ENCODE assay signal across 8 cellular contexts in genomic region chr2:105328281-105329196, GRCh38. TPM values are rescaled to one million over a fixed set of nuclear protein-coding genes. Genes with fewer than 3 reads are reported as not detected.
A peak's percentile ranks its signal among the peaks of the same experiment; 100 is the strongest.
DNase-seq lines count a peak whose midpoint lies in the region; ATAC-seq, FAIRE-seq and TF ChIP-seq lines count a peak whose summit lies in the region.

No MANE protein-coding gene starts in this region.

- peak overlapping the region; percentile 54 for H3K9ac ChIP-seq in HUES64 (ENCODE audit: low read depth, low read length)

- H3K4me1 Mint-ChIP-seq in T-helper 17 cell: peaks cover 28% of the 10 kb centered on the region
- H3K4me1 Mint-ChIP-seq in stimulated activated naive CD8-positive, alpha-beta T cell treated with anti-CD3 and anti-CD28 coated beads, Interleukin-15, amount 100 ng/mL, for 72 hours: peaks cover 59% of the 10 kb centered on the region

- peak overlapping the region; percentile 95 for H3K27ac Mint-ChIP-seq in T-helper 17 cell
- H3K27ac Mint-ChIP-seq in stimulated activated naive CD8-positive, alpha-beta T cell treated with anti-CD3 and anti-CD28 coated beads, Interleukin-15, amount 100 ng/mL, for 72 hours: peak overlapping the region; percentile 90 to 94

- peak overlapping the region; percentile 93 for H3K4me3 Mint-ChIP-seq in T-helper 17 cell
- H3K4me3 Mint-ChIP-seq in stimulated activated naive CD8-positive, alpha-beta T cell treated with anti-CD3 and anti-CD28 coated beads, Interleukin-15, amount 100 ng/mL, for 72 hours: peak overlapping the region; percentile 88 to 96

- 76% methylated on average over 16 of the region's 16 CpGs for WGBS in HUES64

- H3K27ac ChIP-seq in HUES64 (ENCODE audit: low read depth, low read length) (no peak overlapping the region), lower lobe of right lung (peak overlapping the region; percentile 80)

- no peaks in the 10 kb centered on the region for H3K9me3 ChIP-seq in HUES64 (ENCODE audit: insufficient read depth, low read depth, low read length)
- H3K9me3 ChIP-seq in T-helper 17 cell (ENCODE audit: control insufficient read depth, low read length, poor library complexity, severe bottlenecking): no peaks in the 10 kb centered on the region
- no peaks in the 10 kb centered on the region for H3K9me3 ChIP-seq in lower lobe of right lung

- H3K4me1 ChIP-seq in HUES64 (ENCODE audit: insufficient read depth, low read length) (peaks cover 23% of the 10 kb centered on the region), lower lobe of right lung (peaks cover 21% of the 10 kb centered on the region)

- H3K9me3 Mint-ChIP-seq in stimulated activated naive CD8-positive, alpha-beta T cell treated with anti-CD3 and anti-CD28 coated beads, Interleukin-15, amount 100 ng/mL, for 72 hours: no peaks in the 10 kb centered on the region

- ATAC-seq in T-helper 17 cell (no peak), lower lobe of right lung (peak; percentile 29 to 31), GM18909 (IDR thresholded peaks at IDR 0.05; ENCODE audit: poor library complexity, unreplicated experiment) (no peak)
- ATAC-seq in stimulated activated naive CD8-positive, alpha-beta T cell treated with anti-CD3 and anti-CD28 coated beads, Interleukin-15, amount 100 ng/mL, for 72 hours: peak; percentile 53

- H3K4me3 ChIP-seq in GM12864 (ENCODE audit: low read depth, low read length) (peak overlapping the region; percentile 80), HUES64 (ENCODE audit: low read length) (peak overlapping the region; percentile 73), lower lobe of right lung (peak overlapping the region; percentile 65)

- H3K36me3 ChIP-seq in HUES64 (ENCODE audit: insufficient read depth, low read length) (no peaks in the 10 kb centered on the region), lower lobe of right lung (no peaks in the 10 kb centered on the region)

- intact Hi-C loops in lower lobe of right lung (cut with DNase I): no loop called here

- FAIRE-seq in HTR-8/SVneo (lab: Jason Lieb, UNC): no peak

- H3K36me3 Mint-ChIP-seq in T-helper 17 cell (ENCODE audit: low read depth): no peaks in the 10 kb centered on the region

- H3K27me3 ChIP-seq in HUES64 (ENCODE audit: insufficient read depth, low read length): 0 out of 2 replicates have a peak, but pooled peaks cover 9% of the 10 kb centered on the region
- no peaks in the 10 kb centered on the region for H3K27me3 ChIP-seq in lower lobe of right lung (ENCODE audit: low read depth)

- no peaks in the 10 kb centered on the region for H3K27me3 Mint-ChIP-seq in T-helper 17 cell
- no peaks in the 10 kb centered on the region for H3K27me3 Mint-ChIP-seq in stimulated activated naive CD8-positive, alpha-beta T cell treated with anti-CD3 and anti-CD28 coated beads, Interleukin-15, amount 100 ng/mL, for 72 hours

- DNase-seq in GM12864 (ENCODE audit: low read depth): no peak
- DNase-seq in T-helper 17 cell: no peak
- DNase-seq in dermis microvascular lymphatic vessel endothelial cell (ENCODE audit: low read depth in 2 of 2): peak; percentile 78 to 90
- no peak for DNase-seq in lower lobe of right lung
- DNase-seq in stimulated activated naive CD8-positive, alpha-beta T cell treated with anti-CD3 and anti-CD28 coated beads, Interleukin-15, amount 100 ng/mL, for 72 hours: peak; percentile 9 to 52
- DNase-seq in HTR-8/SVneo (ENCODE audit: insufficient read length, low spot score): no peak

- TF ChIP-seq CTCF in GM12864 (IDR thresholded peaks at IDR 0.05; ENCODE audit: low read depth, low read length, missing control alignments): no peak
- TF ChIP-seq CTCF in lower lobe of right lung (IDR thresholded peaks at IDR 0.05): no peak

RNA-seq across cellular contexts. Expression of gene TGFBRAP1, which starts 1.0 kb away (rescaled TPM):
- 14.8 TPM for polyA plus RNA-seq in HUES64 (2013, experiment 1 of 2)
- polyA plus RNA-seq in HUES64 (2013, experiment 2 of 2): 13.9 TPM
- total RNA-seq in T-helper 17 cell (10 to 100 TPM; 18.5 to 19.1 TPM), dermis microvascular lymphatic vessel endothelial cell (33.0 and 57.5 TPM in 2 replicates), lower lobe of right lung (19.4 TPM)

RNA-seq across cellular contexts. Expression of gene C2orf49, which starts 8.8 kb away (rescaled TPM):
- polyA plus RNA-seq in HUES64 (2013, experiment 1 of 2): 11.3 TPM
- 19.2 TPM for polyA plus RNA-seq in HUES64 (2013, experiment 2 of 2)
- total RNA-seq in T-helper 17 cell (10 to 100 TPM; 18.1 to 21.5 TPM), dermis microvascular lymphatic vessel endothelial cell (10.3 and 10.6 TPM in 2 replicates), lower lobe of right lung (18.3 TPM)

Comparison
In these comparisons a context has a peak if more than half of its experiments do, and no peak if none do; other contexts are left out.
1. DNase-seq: peak in dermis microvascular lymphatic vessel endothelial cell (2 of 2) and stimulated activated naive CD8-positive, alpha-beta T cell treated with anti-CD3 and anti-CD28 coated beads, Interleukin-15, amount 100 ng/mL, for 72 hours (2 of 2); none in GM12864 (single experiment), T-helper 17 cell (0 of 3), lower lobe of right lung (single experiment) and HTR-8/SVneo (single experiment).
2. ATAC-seq: peak in lower lobe of right lung (2 of 2) and stimulated activated naive CD8-positive, alpha-beta T cell treated with anti-CD3 and anti-CD28 coated beads, Interleukin-15, amount 100 ng/mL, for 72 hours (single experiment); none in T-helper 17 cell (single experiment) and GM18909 (single experiment).
3. Peak in every context shown above with its lines, with median percentiles within 50 percentile points of each other: H3K4me3 ChIP-seq.